In genomic region chr2:239934571-239935171, GRCh38 we compare ENCODE assay signal across 8 cellular contexts.
DNase-seq lines count a peak whose midpoint lies in the region; ATAC-seq and TF ChIP-seq lines count a peak whose summit lies in the region.

No MANE protein-coding gene starts in this region.

- ATAC-seq in right lobe of liver, result peak; percentile 68 to 89 (median 84)

- H3K27me3 ChIP-seq in GM06990 (replicated peaks; ENCODE audit: control insufficient read depth, insufficient read depth, low read length) (no peaks in the 10 kb centered on the region), colonic mucosa (no peaks in the 10 kb centered on the region), right lobe of liver (no peaks in the 10 kb centered on the region)

- H3K4me1 ChIP-seq in colonic mucosa (no peaks in the 10 kb centered on the region), right lobe of liver (no peaks in the 10 kb centered on the region)

- DNase-seq in GM06990 (ENCODE audit: extremely low read depth, insufficient read length), result no peak
- peak; percentile 33 for DNase-seq in NCI-H1092 treated with DMSO at 0.1 percent for 48 hours (lab: John Stamatoyannopoulos, UW)
- peak; percentile 38 to 48 for DNase-seq in activated CD4-positive, alpha-beta T cell treated with anti-CD3 and anti-CD28 coated beads for 24 hours (ENCODE audit: low read depth in 2 of 2)
- DNase-seq in colonic mucosa, result peak; percentile 71
- peak; percentile 42 to 62 (median 61) for DNase-seq in right lobe of liver
- peak; percentile 28 to 51 (median 46) for DNase-seq in stimulated activated CD4-positive, alpha-beta T cell treated with anti-CD3 and anti-CD28 coated beads, TNF-alpha, amount 100 ng/mL, for 48 hours (ENCODE audit: low read depth in 3 of 3)
- no peak for DNase-seq in T1000 (lab: John Stamatoyannopoulos, UW)
- DNase-seq in NCI-H1105 treated with DMSO at 0.1 percent for 48 hours (lab: John Stamatoyannopoulos, UW), result no peak

- no peak for TF ChIP-seq POLR2A in right lobe of liver (IDR thresholded peaks at IDR 0.05)

- peak; percentile 68 for TF ChIP-seq CTCF in GM06990 (IDR thresholded peaks at IDR 0.05; ENCODE audit: insufficient read depth, low read length, poor library complexity, severe bottlenecking)
- TF ChIP-seq CTCF in colonic mucosa (IDR thresholded peaks at IDR 0.05), result peak; percentile 75
- TF ChIP-seq CTCF in right lobe of liver (IDR thresholded peaks at IDR 0.05), result peak; percentile 50 to 65 (median 61)

- WGBS in right lobe of liver (ENCODE audit: insufficient coverage, low coverage, low lambda C conversion rate, missing lambda C conversion rate), result 15% methylated on average over 11 of the region's 19 CpGs

- intact Hi-C loops in colonic mucosa (cut with DNase I) (no loop called here), right lobe of liver (cut with DNase I) (no loop called here)

- H3K9ac ChIP-seq in colonic mucosa (ENCODE audit: low read depth in 2 of 2, low read length in 2 of 2), result no peak overlapping the region

- H3K27ac ChIP-seq in colonic mucosa (no peak overlapping the region), right lobe of liver (no peak overlapping the region)

- H3K36me3 ChIP-seq in GM06990 (ENCODE audit: control insufficient read depth, insufficient read depth, low read length) (no peaks in the 10 kb centered on the region), colonic mucosa (no peaks in the 10 kb centered on the region), right lobe of liver (no peaks in the 10 kb centered on the region)

- H3K4me3 ChIP-seq in GM06990 (replicated peaks; ENCODE audit: low read depth, low read length), result no peak overlapping the region
- H3K4me3 ChIP-seq in colonic mucosa, result no peak overlapping the region
- H3K4me3 ChIP-seq in right lobe of liver, result no peak overlapping the region

- no peaks in the 10 kb centered on the region for H3K9me3 ChIP-seq in colonic mucosa
- H3K9me3 ChIP-seq in right lobe of liver, result no peaks in the 10 kb centered on the region

Comparison
In these comparisons a context has a peak if more than half of its experiments do, and no peak if none do; other contexts are left out.
1. DNase-seq: peak in NCI-H1092 treated with DMSO at 0.1 percent for 48 hours (single experiment), activated CD4-positive, alpha-beta T cell treated with anti-CD3 and anti-CD28 coated beads for 24 hours (2 of 2), colonic mucosa (single experiment), right lobe of liver (3 of 3) and stimulated activated CD4-positive, alpha-beta T cell treated with anti-CD3 and anti-CD28 coated beads, TNF-alpha, amount 100 ng/mL, for 48 hours (3 of 3); none in GM06990 (single experiment), T1000 (single experiment) and NCI-H1105 treated with DMSO at 0.1 percent for 48 hours (single experiment).
2. Peak in every context shown above with its lines, with median percentiles within 50 percentile points of each other: CTCF ChIP-seq.